ENCODE assay signal across 23 cellular contexts in genomic region chr10:74728225-74728624, GRCh38.
DNase-seq lines count a peak whose midpoint lies in the region; ATAC-seq, FAIRE-seq and TF ChIP-seq lines count a peak whose summit lies in the region.
"Had no signal": no experiment of that assay in that cellular context is flagged by ENCODE, and none has a peak within 500 bp of the region (broad histone marks: within the 10 kb centered on the region; RNA-seq: fewer than 3 reads in every experiment).

No MANE protein-coding gene starts in this region.

- no peaks in the 10 kb centered on the region for H3F3A ChIP-seq in GM23338 (replicated peaks; ENCODE audit: low read depth)

- H3K27ac Mint-ChIP-seq in GM23338, result no peak overlapping the region
- H3K27ac Mint-ChIP-seq: H9 had no signal

- FAIRE-seq in H54 (lab: Jason Lieb, UNC), result peak; percentile 95
- FAIRE-seq: GM12878, K562 had no signal

- no peak overlapping the region for H3K27ac ChIP-seq in GM23338 (ENCODE audit: low read depth)
- H3K27ac ChIP-seq: C4-2B had no signal

- peaks cover 18% of the 10 kb centered on the region for H3K4me1 ChIP-seq in GM23338 (ENCODE audit: insufficient read depth)

- TF ChIP-seq POLR2A in H54 (IDR thresholded peaks at IDR 0.05; ENCODE audit: low read depth, low read length), result no peak

- no peak overlapping the region for H3K4me3 ChIP-seq in GM23338
- H3K4me3 ChIP-seq: GM12878, K562 had no signal

- peaks cover 16% of the 10 kb centered on the region for H3K4me1 Mint-ChIP-seq in GM23338

- DNase-seq in Daoy (ENCODE audit: low read depth) (peak; percentile 25), H54 (ENCODE audit: insufficient read length, low spot score) (peak; percentile 20), SW480 (ENCODE audit: low spot score) (peak; percentile 47), kidney tubule cell (ENCODE audit: low spot score) (peak; percentile 2), glomerular visceral epithelial cell (ENCODE audit: extremely low spot score) (no peak), NCI-H146 treated with DMSO at 0.1 percent for 48 hours (lab: John Stamatoyannopoulos, UW; ENCODE audit: unreplicated experiment) (no peak), GM23338 (ENCODE audit: low spot score) (no peak)
- DNase-seq: ACHN, AML-193, DMS79 treated with DMSO at 0.1 percent for 48 hours, H9, NCI-H1105, NCI-H1694, NCI-H510A treated with DMSO at 0.1 percent for 48 hours, NCI-H774, OCI-M1, RPMI8226, SHP77 treated with DMSO at 0.1 percent for 48 hours, T-helper 1 cell had no signal

- no peak for TF ChIP-seq CTCF in GM23338 (conservative IDR thresholded peaks at IDR 0.05; ENCODE audit: low read depth in 2 of 2)

- H4K20me1 ChIP-seq in GM23338 (replicated peaks; ENCODE audit: insufficient read depth), result no peaks in the 10 kb centered on the region

- H3K27me3 Mint-ChIP-seq in GM23338 (ENCODE audit: insufficient read depth, low read depth, poor library complexity), result peaks cover 8% of the 10 kb centered on the region

- ATAC-seq in GM23338, result no peak
- ATAC-seq: GM12878, K562, SK-N-SH treated with all-trans-retinoic acid at 6 μM for 48 hours had no signal

- H3K4me3 Mint-ChIP-seq in GM23338, result no peak overlapping the region
- H3K4me3 Mint-ChIP-seq: H9 had no signal

- H3K4me2 ChIP-seq in GM23338, result no peak overlapping the region

- H3K27me3 ChIP-seq in GM23338 (ENCODE audit: insufficient read depth), result no peaks in the 10 kb centered on the region

- H3K9me2 ChIP-seq in GM23338 (ENCODE audit: insufficient read depth), result peaks cover 3% of the 10 kb centered on the region; the same call in 1 of the 2 replicates

- H3K79me2 ChIP-seq in GM23338 (replicated peaks; ENCODE audit: insufficient read depth), result no peaks in the 10 kb centered on the region

- peaks cover 44% of the 10 kb centered on the region; the same call in 2 of the 3 replicates for H3K9me3 Mint-ChIP-seq in GM23338

- H3K36me3 Mint-ChIP-seq in GM23338 (ENCODE audit: low read depth), result peaks cover 33% of the 10 kb centered on the region

- peaks cover 4% of the 10 kb centered on the region; the same call in 1 of the 2 replicates for H3K36me3 ChIP-seq in GM23338 (ENCODE audit: insufficient read depth)

- H2AFZ ChIP-seq in GM23338, result no peak overlapping the region

TF ChIP-seq in GM23338, 12 proteins besides CTCF, POLR2A, EP300 and RAD21:
- TF ChIP-seq CREB1 (CRISPR knock-in tag; IDR thresholded peaks at IDR 0.05; ENCODE audit: low read depth) (no peak), ZNF114 (CRISPR knock-in tag; IDR thresholded peaks at IDR 0.05) (no peak), REST (IDR thresholded peaks at IDR 0.05; ENCODE audit: unreplicated experiment) (no peak), EZH2 (IDR thresholded peaks at IDR 0.05; ENCODE audit: low read depth, unreplicated experiment) (no peak), EZH2phosphoT487 (IDR thresholded peaks at IDR 0.05; ENCODE audit: unreplicated experiment) (no peak), JUNB (IDR thresholded peaks at IDR 0.05; ENCODE audit: unreplicated experiment) (no peak), NANOG (IDR thresholded peaks at IDR 0.05; ENCODE audit: borderline replicate concordance) (no peak), ZNF462 (CRISPR knock-in tag; IDR thresholded peaks at IDR 0.05) (no peak), ZNF331 (CRISPR knock-in tag; IDR thresholded peaks at IDR 0.05; ENCODE audit: low read depth) (no peak), STAT1 (IDR thresholded peaks at IDR 0.05; ENCODE audit: unreplicated experiment) (no peak), ETS1 (IDR thresholded peaks at IDR 0.05) (no peak), POLR2AphosphoS5 (IDR thresholded peaks at IDR 0.05; ENCODE audit: low read depth) (no peak)

Comparison
In these comparisons a context has a peak if more than half of its experiments do, and no peak if none do; other contexts are left out.
1. DNase-seq: peak in Daoy (single experiment), H54 (single experiment), SW480 (single experiment) and kidney tubule cell (single experiment); none in glomerular visceral epithelial cell (single experiment), NCI-H146 treated with DMSO at 0.1 percent for 48 hours (single experiment) and GM23338 (single experiment).